ENCODE assay signal across 1 cellular context in the genomic region with DNA sequence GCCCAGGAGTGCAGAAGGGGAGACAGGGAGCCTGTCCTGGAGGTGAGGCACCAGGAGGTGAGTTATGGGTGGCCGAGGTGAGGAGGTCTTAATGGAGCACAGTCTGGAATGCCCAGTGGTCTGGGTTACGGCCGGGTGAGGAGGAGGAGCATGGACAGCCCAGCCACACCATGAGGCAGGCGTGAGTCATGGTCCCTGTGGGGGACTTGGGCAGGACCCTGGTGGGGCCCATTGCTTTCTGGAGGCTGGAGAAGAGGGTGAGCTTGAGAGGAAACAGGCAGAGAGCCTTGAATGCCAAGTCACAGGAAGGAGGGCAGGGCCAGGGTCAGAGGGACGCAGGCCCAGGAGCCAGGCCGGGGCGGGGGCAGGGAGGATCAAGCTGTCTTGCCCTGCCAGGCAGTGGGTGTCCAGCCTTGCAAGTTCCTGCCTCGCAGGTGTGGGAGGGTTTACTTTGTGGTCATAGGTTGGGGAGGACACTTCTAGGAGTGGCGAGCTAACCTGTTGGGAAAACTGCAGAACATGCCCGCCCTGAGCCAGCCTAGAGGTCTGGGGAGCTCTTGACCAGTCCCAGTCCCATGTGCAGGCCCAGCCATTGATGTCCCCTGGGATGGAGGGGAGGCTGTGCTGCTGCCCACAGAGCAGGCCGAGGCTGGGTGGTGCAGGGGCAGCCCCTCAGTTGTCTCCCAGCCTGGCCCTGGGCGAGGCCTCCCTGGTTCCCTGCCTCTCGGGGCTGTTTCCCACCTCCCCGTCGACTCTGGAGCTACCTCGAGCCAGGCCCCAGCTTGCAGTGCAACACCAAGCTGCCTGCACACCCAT.
TF ChIP-seq lines count a peak whose summit lies in the region.

No MANE protein-coding gene starts in this region.

TF ChIP-seq in HEK293, 187 proteins besides CTCF, POLR2A, EP300 and RAD21:
- 0 out of 2 replicates have a peak, but pooled peaks have one; percentile 11 for TF ChIP-seq ZIC2 (tag by site-specific recombination; IDR thresholded peaks at IDR 0.05)
- TF ChIP-seq, protein P1, sequence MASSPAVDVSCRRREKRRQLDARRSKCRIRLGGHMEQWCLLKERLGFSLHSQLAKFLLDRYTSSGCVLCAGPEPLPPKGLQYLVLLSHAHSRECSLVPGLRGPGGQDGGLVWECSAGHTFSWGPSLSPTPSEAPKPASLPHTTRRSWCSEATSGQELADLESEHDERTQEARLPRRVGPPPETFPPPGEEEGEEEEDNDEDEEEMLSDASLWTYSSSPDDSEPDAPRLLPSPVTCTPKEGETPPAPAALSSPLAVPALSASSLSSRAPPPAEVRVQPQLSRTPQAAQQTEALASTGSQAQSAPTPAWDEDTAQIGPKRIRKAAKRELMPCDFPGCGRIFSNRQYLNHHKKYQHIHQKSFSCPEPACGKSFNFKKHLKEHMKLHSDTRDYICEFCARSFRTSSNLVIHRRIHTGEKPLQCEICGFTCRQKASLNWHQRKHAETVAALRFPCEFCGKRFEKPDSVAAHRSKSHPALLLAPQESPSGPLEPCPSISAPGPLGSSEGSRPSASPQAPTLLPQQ (tag by site-specific recombination; IDR thresholded peaks at IDR 0.05) = 0 out of 2 replicates have a peak, but pooled peaks have one; percentile 18
- no peak for TF ChIP-seq ZNF555 (tag by site-specific recombination; conservative IDR thresholded peaks at IDR 0.05)
- peak; percentile 65 for TF ChIP-seq GLIS1 (tag by site-specific recombination; IDR thresholded peaks at IDR 0.05)
- no peak for TF ChIP-seq ZNF600 (tag by site-specific recombination; IDR thresholded peaks at IDR 0.05)
